Comparison of ENCODE assay signal across 20 cellular contexts in genomic region chr4:15361529-15361928, GRCh38.
DNase-seq lines count a peak whose midpoint lies in the region; ATAC-seq and TF ChIP-seq lines count a peak whose summit lies in the region.
"Had no signal": no experiment of that assay in that cellular context is flagged by ENCODE, and none has a peak within 500 bp of the region (broad histone marks: within the 10 kb centered on the region; RNA-seq: fewer than 3 reads in every experiment).

No MANE protein-coding gene starts in this region.

- no peaks in the 10 kb centered on the region for H3K36me3 Mint-ChIP-seq in CD8-positive, alpha-beta T cell
- H3K36me3 Mint-ChIP-seq: CD8-positive, alpha-beta memory T cell had no signal

- no peaks in the 10 kb centered on the region for H3K36me3 ChIP-seq in vagina
- no peaks in the 10 kb centered on the region for H3K36me3 ChIP-seq in CD8-positive, alpha-beta T cell (ENCODE audit: insufficient read depth, low read length)
- H3K36me3 ChIP-seq: BLaER1 treated with 17β-estradiol and CSF1 and Interleukin-3, amounts not matched to agents 10 nM and 100 nM had no signal

- CTCF ChIA-PET in CD8-positive, alpha-beta T cell (lab: Charles Lee): no interaction called here

- H3K4me3 ChIP-seq in AG10803 (ENCODE audit: low read length) (no peak overlapping the region), vagina (no peak overlapping the region)
- no peak overlapping the region for H3K4me3 ChIP-seq in CD8-positive, alpha-beta T cell (ENCODE audit: low read depth, low read length)
- H3K4me3 ChIP-seq: A549; BLaER1 treated with 17β-estradiol and CSF1 and Interleukin-3, amounts not matched to agents 10 nM and 100 nM; GM12878 had no signal

- peak; percentile 94 for ATAC-seq in SK-N-SH treated with all-trans-retinoic acid at 6 μM for 48 hours
- no peak for ATAC-seq in GM21381 (IDR thresholded peaks at IDR 0.05; ENCODE audit: unreplicated experiment)
- no peak for ATAC-seq in CD8-positive, alpha-beta T cell
- ATAC-seq: A549, GM12878 had no signal

- TF ChIP-seq CTCF in AG10803 (conservative IDR thresholded peaks at IDR 0.05; ENCODE audit: low read length) (no peak), vagina (IDR thresholded peaks at IDR 0.05) (no peak)
- TF ChIP-seq CTCF in CD8-positive, alpha-beta T cell (IDR thresholded peaks at IDR 0.05): no peak

- no peaks in the 10 kb centered on the region for H3K27me3 ChIP-seq in vagina
- no peaks in the 10 kb centered on the region for H3K27me3 ChIP-seq in CD8-positive, alpha-beta T cell (ENCODE audit: insufficient read depth, low read length)
- H3K27me3 ChIP-seq: BLaER1 treated with 17β-estradiol and CSF1 and Interleukin-3, amounts not matched to agents 10 nM and 100 nM had no signal

- intact Hi-C loops in vagina (cut with DNase I): no loop called here
- intact Hi-C loops in CD8-positive, alpha-beta T cell (cut with DNase I, micrococcal nuclease): no loop called here

- no peak for TF ChIP-seq POLR2A in vagina (IDR thresholded peaks at IDR 0.05)

- no peaks in the 10 kb centered on the region for H3K9me3 ChIP-seq in vagina
- no peaks in the 10 kb centered on the region for H3K9me3 ChIP-seq in CD8-positive, alpha-beta T cell (ENCODE audit: low read length)
- H3K9me3 ChIP-seq: A549; BLaER1 treated with 17β-estradiol and CSF1 and Interleukin-3, amounts not matched to agents 10 nM and 100 nM had no signal

- H3K9me3 Mint-ChIP-seq in CD8-positive, alpha-beta T cell: no peaks in the 10 kb centered on the region
- H3K9me3 Mint-ChIP-seq: H9 had no signal

- no peaks in the 10 kb centered on the region for H3K27me3 Mint-ChIP-seq in CD8-positive, alpha-beta T cell (ENCODE audit: low read depth)

- POLR2A ChIA-PET in CD8-positive, alpha-beta T cell (lab: Charles Lee): no interaction called here

- H3K4me1 Mint-ChIP-seq in CD8-positive, alpha-beta T cell (ENCODE audit: low read depth): no peaks in the 10 kb centered on the region
- H3K4me1 Mint-ChIP-seq: B cell; CD8-positive, alpha-beta memory T cell had no signal

- H3K4me1 ChIP-seq in vagina: peaks cover 9% of the 10 kb centered on the region
- no peaks in the 10 kb centered on the region for H3K4me1 ChIP-seq in CD8-positive, alpha-beta T cell (ENCODE audit: insufficient read depth, low read length)
- H3K4me1 ChIP-seq: A549 had no signal

- no peak overlapping the region for H3K4me3 Mint-ChIP-seq in CD8-positive, alpha-beta T cell
- H3K4me3 Mint-ChIP-seq: B cell; CD8-positive, alpha-beta memory T cell; H9 had no signal

- no peak overlapping the region for H3K27ac Mint-ChIP-seq in CD8-positive, alpha-beta T cell
- H3K27ac Mint-ChIP-seq: B cell; CD8-positive, alpha-beta memory T cell; H9 had no signal

- peak overlapping the region; percentile 17 for H3K27ac ChIP-seq in vagina
- H3K27ac ChIP-seq in CD8-positive, alpha-beta T cell (ENCODE audit: low read depth, low read length): no peak overlapping the region
- H3K27ac ChIP-seq: 22Rv1; A549; BLaER1 treated with 17β-estradiol and CSF1 and Interleukin-3, amounts not matched to agents 10 nM and 100 nM; HL-60 had no signal

- peak; percentile 29 for DNase-seq in AG10803 (ENCODE audit: low read depth)
- DNase-seq in fibroblast of gingiva (ENCODE audit: low read depth): peak; percentile 65
- no peak for DNase-seq in vagina (ENCODE audit: extremely low spot score in 2 of 2)
- DNase-seq in T-helper 9 cell: no peak
- no peak for DNase-seq in CD8-positive, alpha-beta T cell
- DNase-seq: CD8-positive, alpha-beta memory T cell; COR-L47; DMS 273 treated with DMSO at 0.1 percent for 48 hours; DMS53; DND-41; EL; H9 had no signal

TF ChIP-seq in SK-N-SH treated with all-trans-retinoic acid at 6 μM for 48 hours, 23 proteins besides CTCF, POLR2A, EP300 and RAD21:
- TF ChIP-seq ARNTL (CRISPR knock-in tag; IDR thresholded peaks at IDR 0.05; ENCODE audit: borderline replicate concordance, low read depth) (no peak), CREB5 (CRISPR knock-in tag; IDR thresholded peaks at IDR 0.05; ENCODE audit: low read depth) (no peak), ISL1 (CRISPR knock-in tag; IDR thresholded peaks at IDR 0.05) (no peak), TOX (CRISPR knock-in tag; IDR thresholded peaks at IDR 0.05; ENCODE audit: borderline replicate concordance) (no peak), RARB (CRISPR knock-in tag; IDR thresholded peaks at IDR 0.05) (no peak), ZNF70 (CRISPR knock-in tag; IDR thresholded peaks at IDR 0.05) (no peak), ZNF8 (CRISPR knock-in tag; IDR thresholded peaks at IDR 0.05) (no peak), CSRNP3 (CRISPR knock-in tag; IDR thresholded peaks at IDR 0.05) (no peak), TCF4 (CRISPR knock-in tag; IDR thresholded peaks at IDR 0.05; ENCODE audit: borderline replicate concordance) (no peak; the same call in 1 of the 2 replicates), OSR1 (CRISPR knock-in tag; IDR thresholded peaks at IDR 0.05) (no peak), GLIS3 (CRISPR knock-in tag; IDR thresholded peaks at IDR 0.05) (no peak), POU6F1 (CRISPR knock-in tag; IDR thresholded peaks at IDR 0.05; ENCODE audit: borderline replicate concordance, low read depth) (no peak), CSDC2 (CRISPR knock-in tag; IDR thresholded peaks at IDR 0.05) (no peak), PPARA (CRISPR knock-in tag; IDR thresholded peaks at IDR 0.05; ENCODE audit: borderline replicate concordance) (no peak)
TF ChIP-seq in SK-N-SH treated with all-trans-retinoic acid at 6 μM for 48 hours: peak in this region for 0.

Comparison
In these comparisons a context has a peak if more than half of its experiments do, and no peak if none do; other contexts are left out.
1. DNase-seq: peak in AG10803 (single experiment) and fibroblast of gingiva (single experiment); none in vagina (0 of 2), T-helper 9 cell (single experiment) and CD8-positive, alpha-beta T cell (0 of 7).